In genomic region chr13:45297456-45298205, GRCh38 we compare ENCODE assay signal across 13 cellular contexts.
DNase-seq lines count a peak whose midpoint lies in the region; ATAC-seq lines count a peak whose summit lies in the region.
"Had no signal": no experiment of that assay in that cellular context is flagged by ENCODE, and none has a peak within 500 bp of the region (broad histone marks: within the 10 kb centered on the region; RNA-seq: fewer than 3 reads in every experiment).

No MANE protein-coding gene starts in this region.

- peak; percentile 51 for ATAC-seq in GM19043 (IDR thresholded peaks at IDR 0.05; ENCODE audit: low read depth, unreplicated experiment)
- ATAC-seq in HG03175 (IDR thresholded peaks at IDR 0.05; ENCODE audit: unreplicated experiment): peak; percentile 51
- no peak for ATAC-seq in HG03432 (IDR thresholded peaks at IDR 0.05; ENCODE audit: unreplicated experiment)
- ATAC-seq: right cardiac atrium, Right ventricle myocardium inferior had no signal

- DNase-seq in caudate nucleus (lab: John Stamatoyannopoulos, UW) (peak in 29 of 61 donors; percentile 8 to 66 (median 31)), DMS153 (lab: John Stamatoyannopoulos, UW) (no peak), HCEC 1CT (no peak)
- peak; percentile 38 for DNase-seq in stimulated activated CD4-positive, alpha-beta T cell treated with anti-CD3 and anti-CD28 coated beads, Interleukin-1b, Interleukin-23, amount 100 ng/mL, for 48 hours
- DNase-seq: hippocampal formation, KBM-7, mesenchymal stem cell, right cardiac atrium, WERI-Rb-1 had no signal

- H3K27ac ChIP-seq in caudate nucleus (ENCODE audit: low read depth, low read length): peak overlapping the region; percentile 77
- H3K27ac ChIP-seq: WERI-Rb-1 had no signal
